Comparison of ENCODE assay signal across 11 cellular contexts in the genomic region with DNA sequence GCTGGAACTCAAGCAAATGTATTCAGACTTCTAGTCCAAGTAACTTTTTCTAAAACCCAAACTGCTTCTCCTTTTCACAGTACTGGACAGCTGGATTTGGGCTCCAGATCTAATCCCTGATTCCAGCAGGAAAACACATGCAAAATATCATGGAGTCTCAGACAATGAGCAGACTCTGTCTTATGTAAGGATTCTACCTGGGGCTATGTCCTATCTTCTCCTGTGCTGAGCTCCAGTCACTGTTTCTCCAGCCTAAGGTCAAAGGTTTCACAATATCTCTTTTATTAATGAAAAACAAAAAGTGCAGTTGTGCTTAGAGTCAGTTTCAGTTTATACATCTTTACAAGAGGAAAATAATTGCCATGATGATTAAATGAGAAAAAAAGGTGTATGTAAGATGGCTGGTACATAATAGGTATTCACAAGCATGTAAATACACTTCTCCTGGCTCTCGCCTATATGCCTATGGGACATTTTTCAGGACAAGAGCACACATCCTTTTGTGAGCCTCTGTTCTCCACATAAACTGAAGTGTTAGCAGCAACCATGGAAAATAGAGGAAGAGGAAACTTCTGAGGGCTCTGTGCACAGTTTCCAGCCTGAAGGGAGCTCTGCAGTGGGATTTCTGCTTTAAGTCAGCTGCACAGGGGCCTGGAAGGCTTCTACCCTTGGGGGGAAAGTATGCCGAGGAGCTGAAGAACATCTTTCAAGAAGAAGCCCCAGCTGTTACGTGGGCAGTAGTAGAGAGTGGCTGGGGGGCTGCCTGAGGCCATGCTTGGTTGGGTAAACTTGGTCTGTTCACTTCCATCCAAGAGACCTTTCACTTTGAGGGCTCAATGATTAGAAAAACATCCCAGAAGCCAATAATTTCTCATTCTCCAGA.
DNase-seq lines count a peak whose midpoint lies in the region; ATAC-seq and TF ChIP-seq lines count a peak whose summit lies in the region.
"Had no signal": no experiment of that assay in that cellular context is flagged by ENCODE, and none has a peak within 500 bp of the region (broad histone marks: within the 10 kb centered on the region; RNA-seq: fewer than 3 reads in every experiment).

No MANE protein-coding gene starts in this region.

- H3K27ac ChIP-seq in AG04450 (ENCODE audit: low read depth, low read length) (peak overlapping the region; percentile 71), PC-3 (ENCODE audit: low read length) (no peak overlapping the region), epithelial cell of prostate (peak overlapping the region; percentile 61), neutrophil (peak overlapping the region; percentile 91), uterus (peak overlapping the region in 1 of 2 donors; percentile 54)
- H3K27ac ChIP-seq: BLaER1 had no signal

- H3K4me3 ChIP-seq in AG04450 (ENCODE audit: low read depth, low read length) (no peak overlapping the region), PC-3 (ENCODE audit: low read length) (no peak overlapping the region), neutrophil (ENCODE audit: low read depth in 1 of 2, low read length in 1 of 2) (no peak overlapping the region), uterus (no peak overlapping the region)
- H3K4me3 ChIP-seq: BLaER1 had no signal

- BruUV-seq in PC-3 (replicated peaks; lab: Mats Ljungman, UMichigan): no TSS peak

- H4K20me1 ChIP-seq in PC-3 (ENCODE audit: low read length): no peaks in the 10 kb centered on the region
- H4K20me1 ChIP-seq: BLaER1 had no signal

- H3K4me1 ChIP-seq in PC-3 (ENCODE audit: insufficient read depth, low read length): peaks cover 17% of the 10 kb centered on the region
- peaks cover 56 to 60% of the 10 kb centered on the region in 2 experiments for H3K4me1 ChIP-seq in neutrophil (ENCODE audit: control insufficient read depth in 1 of 2, insufficient read depth in 1 of 2, low read depth in 1 of 2, low read length in 1 of 2)
- no peaks in the 10 kb centered on the region for H3K4me1 ChIP-seq in uterus

- CTCF ChIA-PET in AG04450 (lab: Charles Lee) (interaction anchor here (1.1 to 1.9 kb wide), 4 partner anchors 10 to 120 kb away, joined by 4 to 6 read pairs (median 4); no protein-coding TSS in a partner anchor), PC-3 (lab: Charles Lee) (no interaction called here)

- no peak overlapping the region for H3K9ac ChIP-seq in PC-3 (ENCODE audit: low read length)
- H3K9ac ChIP-seq: BLaER1 had no signal

- H3K4me2 ChIP-seq in PC-3 (ENCODE audit: low read length): no peak overlapping the region
- H3K4me2 ChIP-seq: BLaER1 had no signal

- DNase-seq in AG04450 (ENCODE audit: low read depth, low spot score) (no peak), PC-3 (no peak), epithelial cell of prostate (ENCODE audit: low read depth, low spot score) (no peak), uterus (no peak), erythroblast (lab: John Stamatoyannopoulos, UW) (no peak), AG20443 (ENCODE audit: low spot score) (no peak)
- DNase-seq in activated effector memory CD4-positive, alpha-beta T cell treated with anti-CD3 and anti-CD28 coated beads, Interleukin-2, amount 50 U/mL, for 16 hours: no peak
- DNase-seq: activated CD4-positive, CD25-positive, alpha-beta regulatory T cell treated with anti-CD3 and anti-CD28 coated beads, Interleukin-2, amount 50 U/mL, for 72 hours; NCI-H1694 had no signal

- intact Hi-C loops in PC-3 (cut with micrococcal nuclease): no loop called here
- intact Hi-C loops in uterus (cut with DNase I; ENCODE audit: low total_unique reads): no loop called here

- no peaks in the 10 kb centered on the region for H3K9me2 ChIP-seq in PC-3 (replicated peaks; ENCODE audit: low read length)

- POLR2A ChIA-PET in AG04450 (lab: Yijun Ruan, JAX) (interaction anchor here (1.9 to 2.5 kb wide), 2 partner anchors 13 to 92 kb away, joined by 14 to 19 read pairs; a partner anchor contains a TSS), PC-3 (lab: Charles Lee; ENCODE audit: unreplicated experiment) (no interaction called here)

- H3K36me3 ChIP-seq in PC-3 (ENCODE audit: low read depth, low read length) (no peaks in the 10 kb centered on the region), neutrophil (no peaks in the 10 kb centered on the region), uterus (no peaks in the 10 kb centered on the region)
- H3K36me3 ChIP-seq: BLaER1 had no signal

- TF ChIP-seq CTCF in AG04450 (IDR thresholded peaks at IDR 0.05; ENCODE audit: low read depth, low read length) (no peak), PC-3 (conservative IDR thresholded peaks at IDR 0.05; ENCODE audit: low read depth, low read length) (no peak), neutrophil (IDR thresholded peaks at IDR 0.05) (no peak), uterus (IDR thresholded peaks at IDR 0.05) (no peak)

- no peaks in the 10 kb centered on the region for H3F3A ChIP-seq in PC-3 (ENCODE audit: low read length, unreplicated experiment)

- ATAC-seq in PC-3: no peak

- peak overlapping the region; percentile 18; the same call in 1 of the 2 replicates for H2AFZ ChIP-seq in PC-3 (ENCODE audit: low read length)

- H3K9me3 ChIP-seq in AG04450 (ENCODE audit: control insufficient read depth, insufficient read depth, low read length): no peaks in the 10 kb centered on the region
- no peaks in the 10 kb centered on the region for H3K9me3 ChIP-seq in PC-3 (ENCODE audit: low read length)
- no peaks in the 10 kb centered on the region for H3K9me3 ChIP-seq in neutrophil
- H3K9me3 ChIP-seq in uterus: no peaks in the 10 kb centered on the region
- H3K9me3 ChIP-seq: BLaER1 had no signal

- no peaks in the 10 kb centered on the region for H3K27me3 ChIP-seq in AG04450 (ENCODE audit: control insufficient read depth, insufficient read depth, low read length)
- H3K27me3 ChIP-seq in PC-3 (ENCODE audit: low read length): no peaks in the 10 kb centered on the region
- no peaks in the 10 kb centered on the region for H3K27me3 ChIP-seq in neutrophil
- no peaks in the 10 kb centered on the region for H3K27me3 ChIP-seq in uterus
- H3K27me3 ChIP-seq: BLaER1 had no signal

- no peaks in the 10 kb centered on the region for H3K79me2 ChIP-seq in PC-3 (ENCODE audit: low read length)

- TF ChIP-seq POLR2A in uterus (IDR thresholded peaks at IDR 0.05) (no peak), erythroblast (IDR thresholded peaks at IDR 0.05; ENCODE audit: low read length) (no peak)
